ENCODE assay signal across 15 cellular contexts in genomic region chr14:31968912-31969311, GRCh38.
DNase-seq lines count a peak whose midpoint lies in the region; ATAC-seq and TF ChIP-seq lines count a peak whose summit lies in the region.
"Had no signal": no experiment of that assay in that cellular context is flagged by ENCODE, and none has a peak within 500 bp of the region (broad histone marks: within the 10 kb centered on the region; RNA-seq: fewer than 3 reads in every experiment).

No MANE protein-coding gene starts in this region.

- H3K27ac ChIP-seq in IMR-90 (ENCODE audit: insufficient read depth, low read length), result no peak overlapping the region
- no peak overlapping the region for H3K27ac ChIP-seq in colonic mucosa
- H3K27ac ChIP-seq in neuronal stem cell (replicated peaks; ENCODE audit: low read length), result no peak overlapping the region
- H3K27ac ChIP-seq: KMS-11, neural progenitor cell had no signal

- TF ChIP-seq POLR2A in IMR-90 (IDR thresholded peaks at IDR 0.05; ENCODE audit: low read depth, low read length) (no peak), lower leg skin (IDR thresholded peaks at IDR 0.05) (no peak)

- peaks cover 14% of the 10 kb centered on the region for H3K4me1 Mint-ChIP-seq in chondrocyte (ENCODE audit: low read depth)
- peaks cover 25% of the 10 kb centered on the region for H3K4me1 Mint-ChIP-seq in neural crest cell
- H3K4me1 Mint-ChIP-seq: neural progenitor cell had no signal

- WGBS in IMR-90 (ENCODE audit: extremely low coverage in 2 of 2, insufficient read length in 1 of 2), 2 experiments, result no CpG with 5 or more reads among the region's 4 CpGs
- 46 to 49% methylated on average over 4 of the region's 4 CpGs for WGBS in lower leg skin, 2 donors
- WGBS in neuronal stem cell (ENCODE audit: extremely low coverage in 2 of 2, insufficient read length in 2 of 2, insufficient replicate concordance in 1 of 2), 2 donors, result no CpG with 5 or more reads among the region's 4 CpGs

- H3K9me3 ChIP-seq in BE2C (no peaks in the 10 kb centered on the region), IMR-90 (ENCODE audit: control insufficient read depth, insufficient read depth, low read length) (no peaks in the 10 kb centered on the region; the same call in 1 of the 2 replicates), colonic mucosa (no peaks in the 10 kb centered on the region), neuronal stem cell (replicated peaks in 1 of 2; ENCODE audit: control insufficient read depth in 2 of 2, insufficient read depth in 1 of 2, low read depth in 1 of 2, low read length in 2 of 2) (peaks cover 2 to 7% of the 10 kb centered on the region in 2 donors)

- in situ Hi-C loops in IMR-90 (cut with MboI; ENCODE audit: low sequenced_read_pairs), result no loop called here

- H2AFZ ChIP-seq in IMR-90 (replicated peaks; ENCODE audit: low read length, poor library complexity) (no peak overlapping the region), neuronal stem cell (ENCODE audit: low read length) (no peak overlapping the region)
- H2AFZ ChIP-seq: neural progenitor cell had no signal

- H3K4me2 ChIP-seq in IMR-90 (ENCODE audit: low read depth, low read length), result no peak overlapping the region
- no peak overlapping the region for H3K4me2 ChIP-seq in neuronal stem cell (ENCODE audit: insufficient read depth, low read length, poor library complexity, severe bottlenecking)
- H3K4me2 ChIP-seq: KMS-11, neural progenitor cell had no signal

- no peak overlapping the region for H3K14ac ChIP-seq in IMR-90 (replicated peaks; ENCODE audit: low read depth, low read length)
- H3K14ac ChIP-seq in neuronal stem cell (ENCODE audit: low read length), result no peak overlapping the region

- TF ChIP-seq CTCF in BE2C (IDR thresholded peaks at IDR 0.05; ENCODE audit: low read depth, low read length), result 0 out of 2 replicates have a peak, but pooled peaks have one; percentile 13
- no peak for TF ChIP-seq CTCF in IMR-90 (conservative IDR thresholded peaks at IDR 0.05; ENCODE audit: low read depth, low read length)
- TF ChIP-seq CTCF in chondrocyte (IDR thresholded peaks at IDR 0.05), result peak; percentile 11
- TF ChIP-seq CTCF in neural crest cell (conservative IDR thresholded peaks at IDR 0.05), result peak; percentile 25
- TF ChIP-seq CTCF in colonic mucosa (IDR thresholded peaks at IDR 0.05), result no peak
- TF ChIP-seq CTCF in lower leg skin (IDR thresholded peaks at IDR 0.05), result no peak

- intact Hi-C loops in IMR-90 (cut with micrococcal nuclease) (loop anchor here (5.0 kb wide), 1 partner anchor 73 kb away; no protein-coding TSS in a partner anchor), colonic mucosa (cut with DNase I) (no loop called here), lower leg skin (cut with DNase I; ENCODE audit: low total_unique reads) (no loop called here)

- no peak for ATAC-seq in IMR-90 (ENCODE audit: low read depth)

- POLR2A ChIA-PET in IMR-90 (lab: Charles Lee; ENCODE audit: unreplicated experiment), result interaction anchor here (0.6 kb wide), 1 partner anchor 61 kb away, joined by 8 read pairs; no protein-coding TSS in a partner anchor

- H2BK120ac ChIP-seq in IMR-90 (ENCODE audit: low read depth, low read length) (no peak overlapping the region), neuronal stem cell (ENCODE audit: low read depth, low read length) (no peak overlapping the region)

- no peak overlapping the region for H2BK12ac ChIP-seq in neuronal stem cell (ENCODE audit: low read length)

- no peak overlapping the region for H2BK20ac ChIP-seq in IMR-90 (ENCODE audit: low read depth, low read length)

- H3K4ac ChIP-seq in IMR-90 (ENCODE audit: low read depth, low read length) (no peak overlapping the region), neuronal stem cell (ENCODE audit: low read length) (no peak overlapping the region)

- H2BK5ac ChIP-seq in IMR-90 (ENCODE audit: low read depth, low read length, poor library complexity, severe bottlenecking) (no peak overlapping the region), neuronal stem cell (ENCODE audit: low read length) (no peak overlapping the region)

- no TSS peak for BruUV-seq in IMR-90 (replicated peaks; lab: Mats Ljungman, UMichigan)

- H3K79me1 ChIP-seq in IMR-90 (ENCODE audit: low read depth in 1 of 2, low read length in 2 of 2) (no peaks in the 10 kb centered on the region), neuronal stem cell (ENCODE audit: low read depth, low read length) (no peaks in the 10 kb centered on the region)

- H3K56ac ChIP-seq in IMR-90 (ENCODE audit: extremely low read depth, insufficient read depth, low read length), result no peak overlapping the region

- H3K27me3 Mint-ChIP-seq in chondrocyte (ENCODE audit: low read depth) (no peaks in the 10 kb centered on the region), neural crest cell (ENCODE audit: low read depth) (no peaks in the 10 kb centered on the region)

- H4K5ac ChIP-seq in IMR-90 (ENCODE audit: low read depth, low read length), result no peak overlapping the region

- H3K36me3 ChIP-seq in BE2C (no peaks in the 10 kb centered on the region), IMR-90 (ENCODE audit: control insufficient read depth, insufficient read depth, low read length) (no peaks in the 10 kb centered on the region), colonic mucosa (no peaks in the 10 kb centered on the region), neuronal stem cell (replicated peaks in 1 of 2; ENCODE audit: control insufficient read depth in 2 of 2, insufficient read depth in 2 of 2, low read length in 2 of 2) (no peaks in the 10 kb centered on the region)
- H3K36me3 ChIP-seq: neural progenitor cell had no signal

- H3K4me3 Mint-ChIP-seq in chondrocyte (ENCODE audit: unreplicated experiment) (no peak overlapping the region), neural crest cell (no peak overlapping the region)
- H3K4me3 Mint-ChIP-seq: neural progenitor cell had no signal

- H3K9me3 Mint-ChIP-seq in chondrocyte (ENCODE audit: low read depth) (peaks cover 15% of the 10 kb centered on the region), neural crest cell (peaks cover 18% of the 10 kb centered on the region)

- H3K18ac ChIP-seq in IMR-90 (ENCODE audit: low read depth, low read length), result peak overlapping the region; percentile 30; the same call in 1 of the 2 replicates
- H3K18ac ChIP-seq in neuronal stem cell (ENCODE audit: low read length), result no peak overlapping the region

- H3K9me1 ChIP-seq in IMR-90 (ENCODE audit: insufficient read depth, low read length), result peaks cover 4% of the 10 kb centered on the region

- no peak overlapping the region for H3K23ac ChIP-seq in IMR-90 (ENCODE audit: low read depth, low read length)
- H3K23ac ChIP-seq in neuronal stem cell (ENCODE audit: low read depth, low read length, poor library complexity), result no peak overlapping the region

- H3K36me3 Mint-ChIP-seq in chondrocyte (ENCODE audit: low read depth) (peaks cover 1% of the 10 kb centered on the region), neural crest cell (ENCODE audit: low read depth) (peaks cover 9% of the 10 kb centered on the region)
- H3K36me3 Mint-ChIP-seq: neural progenitor cell had no signal

- CTCF ChIA-PET in IMR-90 (lab: Yijun Ruan, JAX), result interaction anchor here (0.6 kb wide), 1 partner anchor 8 kb away, joined by 6 read pairs; no protein-coding TSS in a partner anchor

- dilution Hi-C loops in IMR-90 (cut with HindIII; ENCODE audit: low sequenced_read_pairs, unreplicated experiment), result no loop called here

- H2AK5ac ChIP-seq in IMR-90 (ENCODE audit: low read depth, low read length) (no peak overlapping the region), neuronal stem cell (ENCODE audit: low read depth, low read length) (no peak overlapping the region)

- no peak overlapping the region for H3K27ac Mint-ChIP-seq in chondrocyte (ENCODE audit: unreplicated experiment)
- H3K27ac Mint-ChIP-seq in neural crest cell (ENCODE audit: unreplicated experiment), result peak overlapping the region; percentile 76
- H3K27ac Mint-ChIP-seq: neural progenitor cell had no signal

- no peak overlapping the region for H3K9ac ChIP-seq in IMR-90 (ENCODE audit: low read depth, low read length)
- no peak overlapping the region for H3K9ac ChIP-seq in colonic mucosa (ENCODE audit: low read depth in 2 of 2, low read length in 2 of 2)
- H3K9ac ChIP-seq in neuronal stem cell (ENCODE audit: low read depth, low read length, poor library complexity), result no peak overlapping the region
- H3K9ac ChIP-seq: KMS-11, neural progenitor cell had no signal

- no peak overlapping the region for H4K8ac ChIP-seq in IMR-90 (ENCODE audit: low read depth in 2 of 2, low read length in 2 of 2)
- H4K8ac ChIP-seq in neuronal stem cell (ENCODE audit: low read depth, low read length), result no peak overlapping the region

- TF ChIP-seq RAD21 in IMR-90 (IDR thresholded peaks at IDR 0.05; ENCODE audit: low read length), result no peak

- H4K91ac ChIP-seq in IMR-90 (ENCODE audit: insufficient read depth, low read depth, low read length) (no peak overlapping the region), neuronal stem cell (ENCODE audit: low read depth, low read length, poor library complexity) (no peak overlapping the region)

- H3K4me1 ChIP-seq in BE2C (peaks cover 4% of the 10 kb centered on the region; the same call in 1 of the 2 replicates), IMR-90 (ENCODE audit: control insufficient read depth, insufficient read depth, low read length) (peaks cover 15% of the 10 kb centered on the region), colonic mucosa (peaks cover 8% of the 10 kb centered on the region), neuronal stem cell (ENCODE audit: control insufficient read depth in 2 of 2, insufficient read depth in 1 of 2, low read depth in 1 of 2, low read length in 2 of 2) (peaks cover 0 to 4% of the 10 kb centered on the region in 2 donors)

- no peak overlapping the region for H2AK9ac ChIP-seq in IMR-90 (replicated peaks; ENCODE audit: low read depth, low read length, poor library complexity)

- no peaks in the 10 kb centered on the region for H3K27me3 ChIP-seq in BE2C
- H3K27me3 ChIP-seq in IMR-90 (ENCODE audit: control insufficient read depth, insufficient read depth, low read length), result no peaks in the 10 kb centered on the region; the same call in 1 of the 2 replicates
- no peaks in the 10 kb centered on the region for H3K27me3 ChIP-seq in colonic mucosa
- H3K27me3 ChIP-seq in neuronal stem cell (ENCODE audit: control insufficient read depth in 3 of 3, insufficient read depth in 3 of 3, low read depth in 1 of 3, low read length in 3 of 3), result no peaks in the 10 kb centered on the region
- H3K27me3 ChIP-seq: neural progenitor cell had no signal

- H3K4me3 ChIP-seq in BE2C (ENCODE audit: low read depth, low read length) (no peak overlapping the region), IMR-90 (ENCODE audit: insufficient read depth, low read depth, low read length) (no peak overlapping the region), colonic mucosa (no peak overlapping the region), lower leg skin (ENCODE audit: low read depth, poor library complexity, severe bottlenecking) (no peak overlapping the region), neuronal stem cell (ENCODE audit: low read length in 2 of 2) (no peak overlapping the region)
- H3K4me3 ChIP-seq: neural progenitor cell had no signal

- no peaks in the 10 kb centered on the region for H4K20me1 ChIP-seq in IMR-90 (ENCODE audit: insufficient read depth, low read length)

- DNase-seq in BE2C, result peak; percentile 14
- no peak for DNase-seq in IMR-90
- DNase-seq in chondrocyte (ENCODE audit: low spot score), result no peak
- no peak for DNase-seq in neural crest cell (ENCODE audit: low read depth, low spot score)
- DNase-seq in colonic mucosa, result no peak
- no peak for DNase-seq in lower leg skin (ENCODE audit: low spot score in 2 of 2)
- no peak for DNase-seq in neuronal stem cell (ENCODE audit: low spot score)
- DNase-seq: foreskin melanocyte; mesendoderm; NCI-H1092 treated with DMSO at 0.1 percent for 48 hours; NCI-H2081; NCI-H524; stimulated activated CD4-positive, alpha-beta T cell treated with anti-CD3 and anti-CD28 coated beads, Interleukin-15, amount 100 ng/mL, for 24 hours had no signal

- H2BK15ac ChIP-seq in IMR-90 (ENCODE audit: low read depth, low read length) (no peak overlapping the region), neuronal stem cell (ENCODE audit: low read length) (no peak overlapping the region)

Comparison
In these comparisons a context has a peak if more than half of its experiments do, and no peak if none do; other contexts are left out.
1. CTCF ChIP-seq: peak in BE2C (single experiment), chondrocyte (single experiment) and neural crest cell (single experiment); none in IMR-90 (single experiment), colonic mucosa (single experiment) and lower leg skin (0 of 3).